ENCODE assay signal across 19 cellular contexts in genomic region chr2:61448229-61448628, GRCh38.
"Had no signal": no experiment of that assay in that cellular context is flagged by ENCODE, and none has a peak within 500 bp of the region (broad histone marks: within the 10 kb centered on the region; RNA-seq: fewer than 3 reads in every experiment).

No MANE protein-coding gene starts in this region.

- H3K36me3 ChIP-seq: colonic mucosa, sigmoid colon, thoracic aorta, transverse colon had no signal

- DNase-seq: colonic mucosa; dermis blood vessel endothelial cell; foreskin melanocyte; heart left ventricle; hypothalamus; islet precursor cell; mammary epithelial cell; natural killer cell; sigmoid colon; stimulated activated CD4-positive, alpha-beta T cell treated with anti-CD3 and anti-CD28 coated beads, Interleukin-2, amount 100 ng/mL, for 24 hours; stimulated activated CD4-positive, alpha-beta T cell treated with anti-CD3 and anti-CD28 coated beads, Interleukin-4, amount 100 ng/mL, for 4 hours; stimulated activated naive CD4-positive, alpha-beta T cell; stomach; substantia nigra; transverse colon; uterus had no signal

- H3K27me3 ChIP-seq: colonic mucosa, heart left ventricle, sigmoid colon, stomach, transverse colon, uterus had no signal

- ATAC-seq: heart left ventricle, left lobe of liver, natural killer cell had no signal

- H3K4me3 ChIP-seq: colonic mucosa, heart left ventricle, sigmoid colon, skin epidermis, stomach, thoracic aorta, transverse colon, uterus had no signal

- H3K4me1 ChIP-seq: colonic mucosa, uterus had no signal

- H3K27ac ChIP-seq: colonic mucosa, heart left ventricle, sigmoid colon, skin epidermis, stomach, thoracic aorta, transverse colon, uterus had no signal

- H3K9me3 ChIP-seq: colonic mucosa, sigmoid colon, stomach, thoracic aorta, transverse colon, uterus had no signal
